Comparison of ENCODE assay signal across 27 cellular contexts in the genomic region with DNA sequence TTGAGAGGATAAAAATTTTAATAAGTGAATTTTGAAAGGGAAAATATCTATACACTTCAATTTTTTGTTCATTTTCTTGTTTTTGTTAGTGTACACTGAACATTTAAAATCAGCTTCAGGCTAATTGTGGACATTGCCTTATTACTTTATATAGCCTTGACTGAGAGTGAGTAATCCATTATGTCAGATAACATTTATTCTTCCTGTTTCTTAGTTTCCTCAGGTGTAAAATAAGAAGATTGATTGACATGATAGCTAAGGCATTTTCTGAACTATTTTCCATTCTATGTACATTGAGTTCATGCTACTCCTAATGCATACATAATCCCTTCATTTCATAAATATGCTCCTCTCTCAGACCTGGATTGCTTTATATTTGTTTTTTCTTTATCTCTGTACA.
"Had no signal": no experiment of that assay in that cellular context is flagged by ENCODE, and none has a peak within 500 bp of the region (broad histone marks: within the 10 kb centered on the region; RNA-seq: fewer than 3 reads in every experiment).

No MANE protein-coding gene starts in this region.

- DNase-seq: effector memory CD8-positive, alpha-beta T cell; esophagus squamous epithelium; foreskin fibroblast; glutamatergic neuron; immature natural killer cell; kidney; left cardiac atrium; left ventricle myocardium inferior; lower lobe of right lung; natural killer cell; nucleus accumbens; ovary; sigmoid colon; stimulated activated CD4-positive, alpha-beta T cell treated with anti-CD3 and anti-CD28 coated beads, Interleukin-12 subunit alpha, Interleukin-12 subunit beta, amount 100 ng/mL, for 4 hours; stimulated activated naive CD4-positive, alpha-beta T cell; stomach; substantia nigra; transverse colon had no signal

- H3K27me3 Mint-ChIP-seq: dendritic cell treated with granulocyte-macrophage colony-stimulating factor and Interleukin-4, amounts not matched to agents 40 ng/mL and 50 ng/mL, for 4 days; effector memory CD8-positive, alpha-beta T cell; memory B cell had no signal

- H3K4me2 ChIP-seq: neural progenitor cell had no signal

- H3K9me3 ChIP-seq: esophagus squamous epithelium, gastroesophageal sphincter, left ventricle myocardium inferior, lower lobe of right lung, ovary, right atrium auricular region, sigmoid colon, stomach, thoracic aorta, transverse colon had no signal

- H3K27me3 ChIP-seq: esophagus squamous epithelium, gastroesophageal sphincter, neural progenitor cell, ovary, right atrium auricular region, sigmoid colon, stomach, transverse colon had no signal

- H2AFZ ChIP-seq: neural progenitor cell had no signal

- ATAC-seq: effector memory CD8-positive, alpha-beta T cell; gastroesophageal sphincter; left cardiac atrium; lower lobe of right lung; natural killer cell had no signal

- H3K4me3 Mint-ChIP-seq: dendritic cell treated with granulocyte-macrophage colony-stimulating factor and Interleukin-4, amounts not matched to agents 40 ng/mL and 50 ng/mL, for 4 days; effector memory CD8-positive, alpha-beta T cell; immature natural killer cell; memory B cell; mesothelial cell of epicardium; natural killer cell; neural progenitor cell had no signal

- H3K36me3 ChIP-seq: esophagus squamous epithelium, gastroesophageal sphincter, left ventricle myocardium inferior, lower lobe of right lung, neural progenitor cell, ovary, right atrium auricular region, sigmoid colon, stomach, thoracic aorta, transverse colon had no signal

- H3K4me1 ChIP-seq: esophagus squamous epithelium, gastroesophageal sphincter, left ventricle myocardium inferior, lower lobe of right lung, right atrium auricular region, sigmoid colon, transverse colon had no signal

- H3K36me3 Mint-ChIP-seq: immature natural killer cell, memory B cell, mesothelial cell of epicardium, natural killer cell, neural progenitor cell had no signal

- H3K4me1 Mint-ChIP-seq: immature natural killer cell, memory B cell, natural killer cell, neural progenitor cell had no signal

- H3K27ac ChIP-seq: epithelial cell of prostate, esophagus squamous epithelium, gastroesophageal sphincter, left ventricle myocardium inferior, lower lobe of right lung, neural progenitor cell, ovary, right atrium auricular region, sigmoid colon, skin epidermis, stomach, transverse colon had no signal

- H3K9ac ChIP-seq: neural progenitor cell had no signal

- H3K4me3 ChIP-seq: esophagus squamous epithelium, gastroesophageal sphincter, left ventricle myocardium inferior, lower lobe of right lung, neural progenitor cell, ovary, right atrium auricular region, sigmoid colon, skin epidermis, stomach, transverse colon had no signal

- H3K9me3 Mint-ChIP-seq: memory B cell, neural progenitor cell had no signal

- H3K27ac Mint-ChIP-seq: dendritic cell treated with granulocyte-macrophage colony-stimulating factor and Interleukin-4, amounts not matched to agents 40 ng/mL and 50 ng/mL, for 4 days; effector memory CD8-positive, alpha-beta T cell; immature natural killer cell; memory B cell; mesothelial cell of epicardium; natural killer cell; neural progenitor cell had no signal
